Comparison of ENCODE assay signal across 8 cellular contexts in the genomic region with DNA sequence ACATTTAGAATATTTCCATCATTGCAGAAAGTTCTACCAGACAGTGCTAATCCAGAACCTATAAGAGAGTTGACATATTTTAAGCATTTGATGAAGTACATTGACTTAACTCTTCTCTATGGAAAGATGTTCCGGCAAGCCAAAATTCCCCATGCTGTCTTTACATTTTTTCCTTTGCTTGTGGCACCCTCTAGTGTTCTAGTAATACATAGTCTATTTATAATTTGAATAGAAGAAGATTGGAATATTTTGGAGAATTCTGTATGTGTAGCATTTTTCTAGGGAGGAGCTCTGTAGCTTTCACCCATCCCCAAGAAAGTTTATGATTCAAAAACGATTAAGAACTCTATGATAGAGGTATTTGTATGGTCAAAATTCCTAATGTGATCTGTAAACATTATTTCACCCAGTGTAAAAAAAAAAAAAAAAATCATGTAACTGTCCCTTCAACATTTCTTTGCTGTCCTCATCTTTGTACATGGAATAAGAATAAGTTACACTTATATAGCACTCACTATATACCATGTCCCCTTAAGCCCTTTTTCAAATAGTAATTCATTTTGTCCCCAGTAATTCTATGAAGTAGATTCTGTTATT. TPM values are rescaled to one million over a fixed set of nuclear protein-coding genes. Genes with fewer than 3 reads are reported as not detected.
DNase-seq lines count a peak whose midpoint lies in the region; ATAC-seq, FAIRE-seq and TF ChIP-seq lines count a peak whose summit lies in the region.

No MANE protein-coding gene starts in this region.

- no peak for FAIRE-seq in D721Med (lab: Jason Lieb, UNC)

- no peak for ATAC-seq in GM21423 (IDR thresholded peaks at IDR 0.05; ENCODE audit: unreplicated experiment)

- H3K4me3 ChIP-seq in vagina = no peak overlapping the region

- H3K27ac Mint-ChIP-seq in T-helper 2 cell treated with Interferon-gamma antibody and Interleukin-4, amounts not matched to agents 5 μg/mL and 100 μg/mL, for 36 hours = no peak overlapping the region

- TF ChIP-seq CTCF in D721Med (IDR thresholded peaks at IDR 0.05; ENCODE audit: insufficient read depth, missing control alignments) (peak; percentile 57), vagina (IDR thresholded peaks at IDR 0.05) (no peak)

- DNase-seq in D721Med (ENCODE audit: insufficient read length, low spot score) (no peak), LoVo (ENCODE audit: low spot score) (peak; percentile 66), SK-MEL-5 (ENCODE audit: low read depth, low spot score) (peak; percentile 81), foreskin melanocyte (peak; percentile 42), superior temporal gyrus (ENCODE audit: extremely low spot score) (peak; percentile 86), vagina (ENCODE audit: extremely low spot score in 2 of 2) (no peak)
- no peak for DNase-seq in T-helper 2 cell treated with Interferon-gamma antibody and Interleukin-4, amounts not matched to agents 5 μg/mL and 100 μg/mL, for 36 hours (ENCODE audit: low spot score)

- no peak overlapping the region for H3K27ac ChIP-seq in vagina

- no peaks in the 10 kb centered on the region for H3K36me3 ChIP-seq in vagina

- in situ Hi-C loops in SK-MEL-5 (cut with HindIII; ENCODE audit: low pct_unique_long_range_greater_than_20kb, low sequenced_read_pairs) = no loop called here

- no peaks in the 10 kb centered on the region for H3K4me1 ChIP-seq in vagina

- H3K9me3 ChIP-seq in vagina = no peaks in the 10 kb centered on the region

- H3K36me3 Mint-ChIP-seq in T-helper 2 cell treated with Interferon-gamma antibody and Interleukin-4, amounts not matched to agents 5 μg/mL and 100 μg/mL, for 36 hours (ENCODE audit: low read depth) = peaks cover 7% of the 10 kb centered on the region

- TF ChIP-seq POLR2A in vagina (IDR thresholded peaks at IDR 0.05) = no peak

- H3K27me3 Mint-ChIP-seq in T-helper 2 cell treated with Interferon-gamma antibody and Interleukin-4, amounts not matched to agents 5 μg/mL and 100 μg/mL, for 36 hours (ENCODE audit: low read depth) = no peaks in the 10 kb centered on the region

- H3K9me3 Mint-ChIP-seq in T-helper 2 cell treated with Interferon-gamma antibody and Interleukin-4, amounts not matched to agents 5 μg/mL and 100 μg/mL, for 36 hours = no peaks in the 10 kb centered on the region

- intact Hi-C loops in vagina (cut with DNase I) = no loop called here

- H3K4me3 Mint-ChIP-seq in T-helper 2 cell treated with Interferon-gamma antibody and Interleukin-4, amounts not matched to agents 5 μg/mL and 100 μg/mL, for 36 hours = no peak overlapping the region

- peaks cover 15% of the 10 kb centered on the region for H3K4me1 Mint-ChIP-seq in T-helper 2 cell treated with Interferon-gamma antibody and Interleukin-4, amounts not matched to agents 5 μg/mL and 100 μg/mL, for 36 hours (ENCODE audit: low read depth)

- no peaks in the 10 kb centered on the region for H3K27me3 ChIP-seq in vagina

RNA-seq across cellular contexts. Expression of gene NRF1, which starts 33.2 kb away (rescaled TPM):
- total RNA-seq in SK-MEL-5 (2014; rRNA removed; shearing (Covaris generic)) = 6.7 and 12.4 TPM in 2 replicates
- polyA plus RNA-seq in SK-MEL-5 (2015; cell fraction: cytosol; rRNA removed) = 9.6 and 9.7 TPM in 2 replicates
- polyA plus RNA-seq in SK-MEL-5 (2015; cell fraction: nucleus; rRNA removed) = 11.9 and 14.6 TPM in 2 replicates
- total RNA-seq in vagina = 22.6 TPM

Comparison
In these comparisons a context has a peak if more than half of its experiments do, and no peak if none do; other contexts are left out.
1. DNase-seq: peak in LoVo (single experiment), SK-MEL-5 (single experiment), foreskin melanocyte (single experiment) and superior temporal gyrus (single experiment); none in D721Med (single experiment), T-helper 2 cell treated with Interferon-gamma antibody and Interleukin-4, amounts not matched to agents 5 μg/mL and 100 μg/mL, for 36 hours (single experiment) and vagina (0 of 2).